ENCODE assay signal across 8 cellular contexts in genomic region chr4:156109943-156110925, GRCh38.
A peak's percentile ranks its signal among the peaks of the same experiment; 100 is the strongest.
DNase-seq lines count a peak whose midpoint lies in the region; ATAC-seq and TF ChIP-seq lines count a peak whose summit lies in the region.

No MANE protein-coding gene starts in this region.

- no peaks in the 10 kb centered on the region for H3K36me3 ChIP-seq in GM06990 (ENCODE audit: control insufficient read depth, insufficient read depth, low read length)
- H3K36me3 ChIP-seq in Karpas-422 (ENCODE audit: insufficient read depth, low read length), result no peaks in the 10 kb centered on the region
- no peaks in the 10 kb centered on the region for H3K36me3 ChIP-seq in brain microvascular endothelial cell (replicated peaks)

- no peak for ATAC-seq in GM21529 (IDR thresholded peaks at IDR 0.05; ENCODE audit: unreplicated experiment)
- no peak for ATAC-seq in stimulated activated naive CD8-positive, alpha-beta T cell treated with anti-CD3 and anti-CD28 coated beads, Interleukin-15, Interleukin-2, amounts not matched to agents 100 U/mL and 50 U/mL, for 24 hours

- H2AFZ ChIP-seq in Karpas-422 (ENCODE audit: low read length), result no peak overlapping the region

- H3K27ac ChIP-seq in Karpas-422 (ENCODE audit: low read length) (no peak overlapping the region), brain microvascular endothelial cell (no peak overlapping the region)

- no peaks in the 10 kb centered on the region for H3K4me1 Mint-ChIP-seq in neural crest cell

- H3K27ac Mint-ChIP-seq in neural crest cell (ENCODE audit: unreplicated experiment), result peak overlapping the region; percentile 50

- no peak overlapping the region for H3K9ac ChIP-seq in Karpas-422 (ENCODE audit: low read length)

- H3K27me3 ChIP-seq in GM06990 (replicated peaks; ENCODE audit: control insufficient read depth, insufficient read depth, low read length) (no peaks in the 10 kb centered on the region; the same call in 1 of the 2 replicates), Karpas-422 (ENCODE audit: low read length) (no peaks in the 10 kb centered on the region), brain microvascular endothelial cell (replicated peaks) (no peaks in the 10 kb centered on the region)

- no peaks in the 10 kb centered on the region for H3K9me3 Mint-ChIP-seq in neural crest cell

- no peak overlapping the region for H3K4me2 ChIP-seq in Karpas-422 (ENCODE audit: low read depth, low read length, poor library complexity, severe bottlenecking)

- no peak overlapping the region for H3K4me3 ChIP-seq in GM06990 (replicated peaks; ENCODE audit: low read depth, low read length)
- no peak overlapping the region for H3K4me3 ChIP-seq in Karpas-422 (ENCODE audit: low read length)
- no peak overlapping the region for H3K4me3 ChIP-seq in brain microvascular endothelial cell (ENCODE audit: low read depth, low read length)

- no peaks in the 10 kb centered on the region for H4K20me1 ChIP-seq in Karpas-422 (ENCODE audit: insufficient read depth, low read depth, low read length)

- no peak for DNase-seq in GM06990 (ENCODE audit: extremely low read depth, insufficient read length)
- DNase-seq in Karpas-422, result peak; percentile 69
- DNase-seq in brain microvascular endothelial cell, result no peak
- no peak for DNase-seq in neural crest cell (ENCODE audit: low read depth, low spot score)
- no peak for DNase-seq in NCI-H446 (lab: John Stamatoyannopoulos, UW)
- DNase-seq in stimulated activated naive CD8-positive, alpha-beta T cell treated with anti-CD3 and anti-CD28 coated beads, Interleukin-15, Interleukin-2, amounts not matched to agents 100 U/mL and 50 U/mL, for 24 hours, result no peak
- DNase-seq in central memory CD4-positive, alpha-beta T cell, result no peak

- TF ChIP-seq CTCF in GM06990 (IDR thresholded peaks at IDR 0.05; ENCODE audit: insufficient read depth, low read length, poor library complexity, severe bottlenecking), result peak; percentile 28
- peak; percentile 62 for TF ChIP-seq CTCF in brain microvascular endothelial cell (IDR thresholded peaks at IDR 0.05; ENCODE audit: low read depth, low read length, missing control alignments)
- peak; percentile 35 for TF ChIP-seq CTCF in neural crest cell (conservative IDR thresholded peaks at IDR 0.05)

- no peaks in the 10 kb centered on the region for H3K9me3 ChIP-seq in Karpas-422 (ENCODE audit: low read length)

- in situ Hi-C loops in brain microvascular endothelial cell (cut with HindIII; ENCODE audit: low pct_ligation_motif_present, low sequenced_read_pairs), result no loop called here

- no peaks in the 10 kb centered on the region for H3K4me1 ChIP-seq in Karpas-422 (ENCODE audit: low read length)

- no peak overlapping the region for H3K4me3 Mint-ChIP-seq in neural crest cell

- no peaks in the 10 kb centered on the region for H3K27me3 Mint-ChIP-seq in neural crest cell (ENCODE audit: low read depth)

- H3K9me2 ChIP-seq in Karpas-422 (replicated peaks; ENCODE audit: insufficient read depth, low read length), result no peaks in the 10 kb centered on the region

- no peaks in the 10 kb centered on the region for H3K36me3 Mint-ChIP-seq in neural crest cell (ENCODE audit: low read depth)

- H3K79me2 ChIP-seq in Karpas-422 (ENCODE audit: low read length), result no peaks in the 10 kb centered on the region
